ENCODE assay signal across 8 cellular contexts in genomic region chr22:39940757-39941305, GRCh38. TPM values are rescaled to one million over a fixed set of nuclear protein-coding genes. Genes with fewer than 3 reads are reported as not detected.
DNase-seq lines count a peak whose midpoint lies in the region; TF ChIP-seq lines count a peak whose summit lies in the region.
"Had no signal": no experiment of that assay in that cellular context is flagged by ENCODE, and none has a peak within 500 bp of the region (broad histone marks: within the 10 kb centered on the region; RNA-seq: fewer than 3 reads in every experiment).

No MANE protein-coding gene starts in this region.

- H3K4me3 Mint-ChIP-seq in activated CD4-positive, alpha-beta T cell treated with anti-CD3 and anti-CD28 coated beads, Interleukin-2, amount 10 ng/mL, durations not matched to agents 24 days and 14 days: peak overlapping the region; percentile 8
- H3K4me3 Mint-ChIP-seq in activated naive CD8-positive, alpha-beta T cell treated with anti-CD3 and anti-CD28 coated beads for 36 hours: peak overlapping the region; percentile 35
- no peak overlapping the region for H3K4me3 Mint-ChIP-seq in Caco-2 (ENCODE audit: unreplicated experiment)

- H3K27me3 Mint-ChIP-seq in activated CD4-positive, alpha-beta T cell treated with anti-CD3 and anti-CD28 coated beads, Interleukin-2, amount 10 ng/mL, durations not matched to agents 24 days and 14 days: no peaks in the 10 kb centered on the region
- H3K27me3 Mint-ChIP-seq in activated naive CD8-positive, alpha-beta T cell treated with anti-CD3 and anti-CD28 coated beads for 36 hours: no peaks in the 10 kb centered on the region
- H3K27me3 Mint-ChIP-seq in Caco-2 (ENCODE audit: insufficient read depth, unreplicated experiment): peaks cover 4% of the 10 kb centered on the region

- H3K36me3 ChIP-seq in Caco-2 (ENCODE audit: control insufficient read depth, insufficient read depth, low read length): no peaks in the 10 kb centered on the region
- H3K36me3 ChIP-seq: neutrophil had no signal

- peak; percentile 75 for DNase-seq in activated CD4-positive, alpha-beta T cell treated with anti-CD3 and anti-CD28 coated beads, Interleukin-2, amount 10 ng/mL, durations not matched to agents 24 days and 14 days
- DNase-seq in activated CD4-positive, alpha-beta T cell treated with anti-CD3 and anti-CD28 coated beads for 48 hours: no peak
- no peak for DNase-seq in activated naive CD8-positive, alpha-beta T cell treated with anti-CD3 and anti-CD28 coated beads for 36 hours
- DNase-seq in stimulated activated CD8-positive, alpha-beta memory T cell treated with anti-CD3 and anti-CD28 coated beads, Interleukin-4, amount 100 ng/mL, for 48 hours: peak; percentile 24
- DNase-seq in glomerular visceral epithelial cell (ENCODE audit: extremely low spot score) (no peak), Caco-2 (no peak)
- DNase-seq: NCI-H226 had no signal

- no peak overlapping the region for H3K4me3 ChIP-seq in Caco-2 (ENCODE audit: low read depth, low read length)

- TF ChIP-seq CTCF in Caco-2 (IDR thresholded peaks at IDR 0.05; ENCODE audit: insufficient read depth in 1 of 2, low read depth in 1 of 2, low read length in 1 of 2, severe bottlenecking in 1 of 2, unreplicated experiment in 1 of 2): no peak

- H3K27ac Mint-ChIP-seq in activated CD4-positive, alpha-beta T cell treated with anti-CD3 and anti-CD28 coated beads, Interleukin-2, amount 10 ng/mL, durations not matched to agents 24 days and 14 days: peak overlapping the region; percentile 72
- H3K27ac Mint-ChIP-seq in activated naive CD8-positive, alpha-beta T cell treated with anti-CD3 and anti-CD28 coated beads for 36 hours: peak overlapping the region; percentile 89
- no peak overlapping the region for H3K27ac Mint-ChIP-seq in Caco-2 (ENCODE audit: unreplicated experiment)

- POLR2A ChIA-PET in Caco-2 (lab: Charles Lee): no interaction called here

- no peaks in the 10 kb centered on the region; the same call in 1 of the 2 replicates for H3K27me3 ChIP-seq in Caco-2 (replicated peaks; ENCODE audit: control insufficient read depth, insufficient read depth, low read length)

- CTCF ChIA-PET in Caco-2 (lab: Charles Lee): no interaction called here

- H3K4me1 Mint-ChIP-seq in activated CD4-positive, alpha-beta T cell treated with anti-CD3 and anti-CD28 coated beads, Interleukin-2, amount 10 ng/mL, durations not matched to agents 24 days and 14 days: peaks cover 81% of the 10 kb centered on the region
- peaks cover 97% of the 10 kb centered on the region for H3K4me1 Mint-ChIP-seq in activated naive CD8-positive, alpha-beta T cell treated with anti-CD3 and anti-CD28 coated beads for 36 hours
- H3K4me1 Mint-ChIP-seq in Caco-2 (ENCODE audit: low read depth, unreplicated experiment): no peaks in the 10 kb centered on the region

- intact Hi-C loops in activated CD4-positive, alpha-beta T cell treated with anti-CD3 and anti-CD28 coated beads, Interleukin-2, amount 10 ng/mL, durations not matched to agents 24 days and 14 days (cut with micrococcal nuclease): loop anchor here (5.0 kb wide), 2 partner anchors 319 to 409 kb away; partner anchors contain the start of gene RPS19BP1
- intact Hi-C loops in Caco-2 (cut with micrococcal nuclease; ENCODE audit: unreplicated experiment): no loop called here

- no peaks in the 10 kb centered on the region for H3K4me1 ChIP-seq in Caco-2

- H3K9me3 Mint-ChIP-seq in activated CD4-positive, alpha-beta T cell treated with anti-CD3 and anti-CD28 coated beads, Interleukin-2, amount 10 ng/mL, durations not matched to agents 24 days and 14 days: no peaks in the 10 kb centered on the region
- H3K9me3 Mint-ChIP-seq in activated naive CD8-positive, alpha-beta T cell treated with anti-CD3 and anti-CD28 coated beads for 36 hours: no peaks in the 10 kb centered on the region
- no peaks in the 10 kb centered on the region for H3K9me3 Mint-ChIP-seq in Caco-2 (ENCODE audit: unreplicated experiment)

- no peaks in the 10 kb centered on the region for H3K9me3 ChIP-seq in Caco-2
- H3K9me3 ChIP-seq: neutrophil had no signal

- H3K36me3 Mint-ChIP-seq in activated CD4-positive, alpha-beta T cell treated with anti-CD3 and anti-CD28 coated beads, Interleukin-2, amount 10 ng/mL, durations not matched to agents 24 days and 14 days (ENCODE audit: low read depth): peaks cover 11% of the 10 kb centered on the region
- H3K36me3 Mint-ChIP-seq in activated naive CD8-positive, alpha-beta T cell treated with anti-CD3 and anti-CD28 coated beads for 36 hours: peaks cover 25% of the 10 kb centered on the region
- no peaks in the 10 kb centered on the region for H3K36me3 Mint-ChIP-seq in Caco-2 (ENCODE audit: insufficient read depth, unreplicated experiment)

- BruUV-seq in Caco-2 (replicated peaks; lab: Mats Ljungman, UMichigan): no TSS peak

RNA-seq across cellular contexts. Expression of gene TMA7B, which starts 19.4 kb away (rescaled TPM):
- total RNA-seq in activated CD4-positive, alpha-beta T cell treated with anti-CD3 and anti-CD28 coated beads, Interleukin-2, amount 10 ng/mL, durations not matched to agents 24 days and 14 days: 0.90 and 0.96 TPM in 2 replicates
- 1 to 10 TPM; 1.0 to 1.3 TPM for total RNA-seq in activated naive CD8-positive, alpha-beta T cell treated with anti-CD3 and anti-CD28 coated beads for 36 hours
- total RNA-seq in Caco-2 (2022): not detected in 2 replicates

RNA-seq across cellular contexts. Expression of gene GRAP2, which starts 39.9 kb away (rescaled TPM):
- total RNA-seq in activated CD4-positive, alpha-beta T cell treated with anti-CD3 and anti-CD28 coated beads, Interleukin-2, amount 10 ng/mL, durations not matched to agents 24 days and 14 days: 34.4 and 38.4 TPM in 2 replicates
- 10 to 100 TPM; 65.2 to 65.5 TPM for total RNA-seq in activated naive CD8-positive, alpha-beta T cell treated with anti-CD3 and anti-CD28 coated beads for 36 hours
- not detected in 2 replicates for total RNA-seq in Caco-2 (2022)

RNA-seq across cellular contexts. Expression of gene ENTHD1, which starts 47.3 kb away (rescaled TPM):
- 0.09 and 0.56 TPM in 2 replicates for total RNA-seq in activated CD4-positive, alpha-beta T cell treated with anti-CD3 and anti-CD28 coated beads, Interleukin-2, amount 10 ng/mL, durations not matched to agents 24 days and 14 days
- total RNA-seq in activated naive CD8-positive, alpha-beta T cell treated with anti-CD3 and anti-CD28 coated beads for 36 hours: under 1 TPM; 0.20 to 0.39 TPM
- total RNA-seq in Caco-2 (2022): not detected in 2 replicates

RNA-seq across cellular contexts. Expression of gene FAM83F, which starts 53.9 kb away (rescaled TPM):
- 0.17 and 0.23 TPM in 2 replicates for total RNA-seq in activated CD4-positive, alpha-beta T cell treated with anti-CD3 and anti-CD28 coated beads, Interleukin-2, amount 10 ng/mL, durations not matched to agents 24 days and 14 days
- total RNA-seq in activated naive CD8-positive, alpha-beta T cell treated with anti-CD3 and anti-CD28 coated beads for 36 hours: 1 to 10 TPM; 3.4 to 3.6 TPM
- 17.1 and 20.0 TPM in 2 replicates for total RNA-seq in Caco-2 (2022)

Comparison
In these comparisons a context has a peak if more than half of its experiments do, and no peak if none do; other contexts are left out.
1. DNase-seq: peak in activated CD4-positive, alpha-beta T cell treated with anti-CD3 and anti-CD28 coated beads, Interleukin-2, amount 10 ng/mL, durations not matched to agents 24 days and 14 days (single experiment) and stimulated activated CD8-positive, alpha-beta memory T cell treated with anti-CD3 and anti-CD28 coated beads, Interleukin-4, amount 100 ng/mL, for 48 hours (single experiment); none in activated CD4-positive, alpha-beta T cell treated with anti-CD3 and anti-CD28 coated beads for 48 hours (single experiment), activated naive CD8-positive, alpha-beta T cell treated with anti-CD3 and anti-CD28 coated beads for 36 hours (single experiment), glomerular visceral epithelial cell (single experiment) and Caco-2 (0 of 2).
2. RNA of gene GRAP2, which starts 39.9 kb away (total RNA-seq): 65.2 to 65.5 TPM in activated naive CD8-positive, alpha-beta T cell treated with anti-CD3 and anti-CD28 coated beads for 36 hours and 34.4 to 38.4 TPM in activated CD4-positive, alpha-beta T cell treated with anti-CD3 and anti-CD28 coated beads, Interleukin-2, amount 10 ng/mL, durations not matched to agents 24 days and 14 days; not detected in Caco-2; every median in the first group is over 10 times any median in the second.